Comparison of ENCODE assay signal across 21 cellular contexts in genomic region chr5:151598984-151599383, GRCh38. TPM values are rescaled to one million over a fixed set of nuclear protein-coding genes. Genes with fewer than 3 reads are reported as not detected.
DNase-seq lines count a peak whose midpoint lies in the region; ATAC-seq, FAIRE-seq and TF ChIP-seq lines count a peak whose summit lies in the region.
"Had no signal": no experiment of that assay in that cellular context is flagged by ENCODE, and none has a peak within 500 bp of the region (broad histone marks: within the 10 kb centered on the region; RNA-seq: fewer than 3 reads in every experiment).

No MANE protein-coding gene starts in this region.

- no TSS peak for BruUV-seq in Calu3 (replicated peaks; lab: Mats Ljungman, UMichigan)

- intact Hi-C loops in Calu3 (cut with micrococcal nuclease; ENCODE audit: unreplicated experiment) (no loop called here), lower lobe of right lung (cut with DNase I) (no loop called here)

- no peak overlapping the region for H3K27ac Mint-ChIP-seq in Calu3 (ENCODE audit: unreplicated experiment)
- H3K27ac Mint-ChIP-seq: naive B cell, T-cell had no signal

- H3K36me3 ChIP-seq in bronchial epithelial cell (ENCODE audit: control insufficient read depth, insufficient read depth, low read length) = no peaks in the 10 kb centered on the region
- H3K36me3 ChIP-seq in lower lobe of right lung = no peaks in the 10 kb centered on the region
- H3K36me3 ChIP-seq: right lobe of liver, transverse colon had no signal

- peaks cover 13% of the 10 kb centered on the region for H3K4me1 Mint-ChIP-seq in Calu3 (ENCODE audit: low read depth, unreplicated experiment)
- H3K4me1 Mint-ChIP-seq: CD8-positive, alpha-beta memory T cell; naive B cell; T-cell had no signal

- DNase-seq in Calu3 (peak; percentile 68), NB4 (ENCODE audit: low read depth) (peak; percentile 71), bronchial epithelial cell (ENCODE audit: low read depth) (peak; percentile 92), lower lobe of right lung (no peak), NCI-H2196 treated with DMSO at 0.1 percent for 48 hours (lab: John Stamatoyannopoulos, UW; ENCODE audit: unreplicated experiment) (no peak)
- no peak for DNase-seq in stimulated activated naive CD8-positive, alpha-beta T cell treated with anti-CD3 and anti-CD28 coated beads, Interleukin-15, Interleukin-2, amounts not matched to agents 100 U/mL and 50 U/mL, for 24 hours
- DNase-seq: activated naive CD4-positive, alpha-beta T cell treated with Interleukin-2 at 50 U/mL for 16 hours; anterior cingulate cortex; CD8-positive, alpha-beta memory T cell; effector CD4-positive, alpha-beta T cell; head of caudate nucleus; naive B cell; NCI-H2227 treated with DMSO at 0.1 percent for 48 hours; right lobe of liver; stimulated activated naive CD4-positive, alpha-beta T cell; T-cell; transverse colon had no signal

- ATAC-seq in lower lobe of right lung = peak; percentile 44 to 68
- ATAC-seq in stimulated activated naive CD8-positive, alpha-beta T cell treated with anti-CD3 and anti-CD28 coated beads, Interleukin-15, Interleukin-2, amounts not matched to agents 100 U/mL and 50 U/mL, for 24 hours = no peak
- ATAC-seq in HG03469 (IDR thresholded peaks at IDR 0.05; ENCODE audit: unreplicated experiment) = no peak
- no peak for ATAC-seq in HG03342 (IDR thresholded peaks at IDR 0.05; ENCODE audit: unreplicated experiment)
- ATAC-seq: HepG2, right lobe of liver, T-cell had no signal

- no peaks in the 10 kb centered on the region for H3K9me3 ChIP-seq in lower lobe of right lung
- H3K9me3 ChIP-seq: right lobe of liver, transverse colon had no signal

- H3K4me3 ChIP-seq in NB4 (ENCODE audit: low read depth, low read length) = no peak overlapping the region
- no peak overlapping the region for H3K4me3 ChIP-seq in bronchial epithelial cell (ENCODE audit: low read depth, low read length)
- H3K4me3 ChIP-seq in lower lobe of right lung = no peak overlapping the region
- H3K4me3 ChIP-seq: right lobe of liver, transverse colon had no signal

- H3K9me3 Mint-ChIP-seq in Calu3 (ENCODE audit: low read depth, unreplicated experiment) = no peaks in the 10 kb centered on the region
- H3K9me3 Mint-ChIP-seq: CD8-positive, alpha-beta memory T cell; naive B cell; T-cell had no signal

- TF ChIP-seq CTCF in Calu3 (IDR thresholded peaks at IDR 0.05; ENCODE audit: unreplicated experiment) (no peak), NB4 (IDR thresholded peaks at IDR 0.05; ENCODE audit: low read depth, low read length) (no peak), bronchial epithelial cell (IDR thresholded peaks at IDR 0.05; ENCODE audit: insufficient read depth, low read length, severe bottlenecking) (no peak), lower lobe of right lung (IDR thresholded peaks at IDR 0.05) (no peak)

- no peaks in the 10 kb centered on the region for H3K36me3 Mint-ChIP-seq in Calu3 (ENCODE audit: insufficient read depth, unreplicated experiment)
- H3K36me3 Mint-ChIP-seq: CD8-positive, alpha-beta memory T cell; naive B cell; T-cell had no signal

- H3K4me1 ChIP-seq in lower lobe of right lung = no peaks in the 10 kb centered on the region
- H3K4me1 ChIP-seq: right lobe of liver, transverse colon had no signal

- peaks cover 81% of the 10 kb centered on the region for H3K27me3 Mint-ChIP-seq in Calu3 (ENCODE audit: unreplicated experiment)
- H3K27me3 Mint-ChIP-seq: T-cell had no signal

- peak; percentile 99 for FAIRE-seq in bronchial epithelial cell (lab: Jason Lieb, UNC)
- FAIRE-seq: H54, HepG2 had no signal

- CTCF ChIA-PET in Calu3 (lab: Charles Lee) = interaction anchor here (0.9 to 1.0 kb wide), 2 partner anchors 19 to 39 kb away, joined by 3 to 5 read pairs; no protein-coding TSS in a partner anchor

- no peak overlapping the region for H3K4me3 Mint-ChIP-seq in Calu3 (ENCODE audit: low read depth, unreplicated experiment)
- H3K4me3 Mint-ChIP-seq: CD8-positive, alpha-beta memory T cell; naive B cell; T-cell had no signal

- TF ChIP-seq POLR2A in NB4 (IDR thresholded peaks at IDR 0.05; ENCODE audit: extremely low read depth, insufficient read length) = no peak

- H3K27me3 ChIP-seq in bronchial epithelial cell (ENCODE audit: control insufficient read depth, insufficient read depth, low read length) (no peaks in the 10 kb centered on the region), lower lobe of right lung (ENCODE audit: low read depth) (no peaks in the 10 kb centered on the region)
- H3K27me3 ChIP-seq: right lobe of liver, transverse colon had no signal

- no peak overlapping the region for H3K27ac ChIP-seq in lower lobe of right lung
- H3K27ac ChIP-seq: right lobe of liver, transverse colon had no signal

RNA-seq across cellular contexts. Expression of gene FAT2, which starts 7.9 kb away (rescaled TPM):
- total RNA-seq in Calu3 (2022) (not detected in 2 replicates), bronchial epithelial cell (34.2 and 62.6 TPM in 2 replicates), lower lobe of right lung (0.53 TPM)
- total RNA-seq: CD8-positive, alpha-beta memory T cell; HepG2; right lobe of liver; T-cell; transverse colon had no signal

Comparison
In these comparisons a context has a peak if more than half of its experiments do, and no peak if none do; other contexts are left out.
1. DNase-seq: peak in Calu3 (single experiment), NB4 (single experiment) and bronchial epithelial cell (single experiment); none in lower lobe of right lung (single experiment), NCI-H2196 treated with DMSO at 0.1 percent for 48 hours (single experiment) and stimulated activated naive CD8-positive, alpha-beta T cell treated with anti-CD3 and anti-CD28 coated beads, Interleukin-15, Interleukin-2, amounts not matched to agents 100 U/mL and 50 U/mL, for 24 hours (single experiment).
2. ATAC-seq: peak in lower lobe of right lung (2 of 2); none in stimulated activated naive CD8-positive, alpha-beta T cell treated with anti-CD3 and anti-CD28 coated beads, Interleukin-15, Interleukin-2, amounts not matched to agents 100 U/mL and 50 U/mL, for 24 hours (single experiment), HG03469 (single experiment) and HG03342 (single experiment).
3. RNA of gene FAT2, which starts 7.9 kb away (total RNA-seq): 34.2 to 62.6 TPM in bronchial epithelial cell; 0.53 TPM in lower lobe of right lung (single experiment) and not detected in Calu3; every median in the first group is over 10 times any median in the second.